8 cellular contexts compared by ENCODE assay signal in the genomic region with DNA sequence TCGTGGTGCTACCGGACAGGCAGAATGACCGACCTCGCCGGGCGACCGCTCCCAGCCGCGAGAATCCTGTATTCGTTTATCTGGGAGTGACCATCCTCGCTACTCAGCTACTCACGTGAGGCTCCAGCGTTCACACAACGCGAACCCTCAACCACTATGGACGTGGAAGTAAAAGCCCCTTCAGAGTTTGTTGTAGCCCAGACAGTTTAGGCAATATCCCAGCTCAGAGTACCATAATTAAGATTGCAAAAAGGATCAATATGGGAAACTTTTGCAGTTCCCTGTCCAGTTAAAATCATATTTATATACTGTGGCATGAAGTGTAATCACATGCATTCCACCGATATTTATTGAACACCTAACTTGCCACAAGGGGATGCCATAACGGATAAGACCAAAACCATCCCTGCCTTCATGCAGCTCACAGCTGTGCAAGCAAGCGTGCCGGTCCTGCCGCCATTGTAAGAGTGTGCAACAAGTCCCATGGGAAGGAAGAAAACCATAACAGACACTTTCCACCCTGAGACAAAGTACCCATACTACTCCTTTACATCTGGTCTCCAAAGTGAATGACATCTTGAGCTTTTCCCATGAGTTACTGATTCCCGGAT. TPM values are rescaled to one million over a fixed set of nuclear protein-coding genes. Genes with fewer than 3 reads are reported as not detected.
DNase-seq lines count a peak whose midpoint lies in the region; ATAC-seq and TF ChIP-seq lines count a peak whose summit lies in the region.

No MANE protein-coding gene starts in this region.

- DNase-seq in NK-92 treated with Interleukin-12 subunit alpha and Interleukin-12 subunit beta, amount 100 ng/mL, for 24 hours (lab: John Stamatoyannopoulos, UW) = peak; percentile 5
- DNase-seq in NK-92 (lab: John Stamatoyannopoulos, UW; ENCODE audit: unreplicated experiment) = no peak
- peak; percentile 55 for DNase-seq in LHCN-M2 (ENCODE audit: low read depth)
- peak; percentile 30 for DNase-seq in UCSD-AML1 (lab: John Stamatoyannopoulos, UW; ENCODE audit: unreplicated experiment)
- DNase-seq in foreskin keratinocyte = peak in 1 of 2 donors; percentile 9
- DNase-seq in skeletal muscle cell (ENCODE audit: low read depth) = no peak
- no peak for DNase-seq in epidermal melanocyte (ENCODE audit: insufficient read length, low spot score)
- DNase-seq in 8988T = no peak

- peak; percentile 3 for ATAC-seq in foreskin keratinocyte

- no peaks in the 10 kb centered on the region for H3K27me3 ChIP-seq in foreskin keratinocyte

- H3K27ac ChIP-seq in foreskin keratinocyte = peak overlapping the region; percentile 69

- TF ChIP-seq CTCF in foreskin keratinocyte (conservative IDR thresholded peaks at IDR 0.05) = peak; percentile 42

- H3K4me3 ChIP-seq in skeletal muscle cell (ENCODE audit: low read depth, low read length) = peak overlapping the region; percentile 80

- peaks cover 25% of the 10 kb centered on the region for H3K4me1 ChIP-seq in foreskin keratinocyte

RNA-seq across cellular contexts. Expression of gene MAX, which starts 0.9 kb away (rescaled TPM):
- total RNA-seq in LHCN-M2 (2014; rRNA removed) = 44.8 and 45.9 TPM in 2 replicates
- polyA plus RNA-seq in LHCN-M2 (2012) = 59.0 TPM
- total RNA-seq in foreskin keratinocyte = 53.0 and 56.4 TPM in 2 replicates
- 44.3 and 46.6 TPM in 2 replicates for polyA plus RNA-seq in foreskin keratinocyte

Comparison
In these comparisons a context has a peak if more than half of its experiments do, and no peak if none do; other contexts are left out.
1. DNase-seq: peak in NK-92 treated with Interleukin-12 subunit alpha and Interleukin-12 subunit beta, amount 100 ng/mL, for 24 hours (single experiment), LHCN-M2 (single experiment) and UCSD-AML1 (single experiment); none in NK-92 (single experiment), skeletal muscle cell (single experiment), epidermal melanocyte (single experiment) and 8988T (single experiment).